Comparison of ENCODE assay signal across 8 cellular contexts in the genomic region with DNA sequence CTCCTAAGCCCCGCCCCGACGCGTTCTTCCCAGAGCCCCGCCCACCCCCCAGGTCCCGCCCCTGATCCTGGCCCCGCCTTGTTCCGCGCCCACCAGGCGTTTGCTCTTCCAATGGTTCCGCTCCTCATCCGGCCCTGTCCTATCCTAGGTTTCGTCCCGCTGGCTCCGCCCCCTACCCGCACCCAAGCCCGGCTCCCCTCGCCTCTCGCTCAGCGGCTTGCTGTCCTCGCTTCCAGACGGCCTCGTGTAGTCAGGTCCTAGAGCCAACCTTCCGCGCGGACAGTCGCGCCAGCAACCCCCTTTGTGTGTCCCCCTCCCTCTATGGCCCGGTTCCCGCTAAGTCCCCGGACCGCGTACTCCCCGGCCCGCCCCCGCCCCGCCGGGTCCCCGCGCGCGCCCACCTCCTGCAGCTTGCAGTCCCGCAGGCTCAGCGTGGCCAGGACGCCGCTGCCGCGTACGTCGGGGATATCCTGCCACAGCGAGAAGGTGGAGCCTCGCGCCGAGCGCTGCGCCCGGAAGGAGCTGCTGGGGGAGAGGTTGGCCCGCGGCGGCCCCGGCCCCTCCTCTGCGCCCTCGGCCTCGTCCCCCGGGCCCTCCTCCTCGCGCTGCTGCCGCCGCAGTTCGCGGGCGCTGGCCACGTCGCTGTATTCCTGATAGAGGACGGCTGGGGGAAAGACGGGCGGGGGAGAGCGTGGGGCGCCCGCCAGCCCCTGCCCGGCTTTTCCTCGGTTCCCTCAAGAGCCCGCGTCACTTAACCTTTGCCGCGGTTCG. TPM values are rescaled to one million over a fixed set of nuclear protein-coding genes. Genes with fewer than 3 reads are reported as not detected.
DNase-seq lines count a peak whose midpoint lies in the region; ATAC-seq, FAIRE-seq and TF ChIP-seq lines count a peak whose summit lies in the region.

No MANE protein-coding gene starts in this region.

- peak; percentile 99 for DNase-seq in COLO668 (lab: John Stamatoyannopoulos, UW; ENCODE audit: unreplicated experiment)
- DNase-seq in HUDEP-2 (lab: John Stamatoyannopoulos, UW; ENCODE audit: unreplicated experiment in 76 of 76), result peak; percentile 56 to 98 (median 95)
- DNase-seq in NOMO-1 treated with DMSO at 0.1 percent for 48 hours (lab: John Stamatoyannopoulos, UW; ENCODE audit: unreplicated experiment), result peak; percentile 98
- peak; percentile 84 for DNase-seq in activated CD8-positive, alpha-beta memory T cell treated with anti-CD3 and anti-CD28 coated beads, Interleukin-2, amount 50 U/mL, for 24 hours (ENCODE audit: extremely low read depth)
- peak; percentile 98 for DNase-seq in endothelial cell of umbilical vein (ENCODE audit: low read depth, low spot score)
- peak; percentile 64 for DNase-seq in middle frontal gyrus (ENCODE audit: extremely low spot score, low spot score)
- DNase-seq in stimulated activated CD8-positive, alpha-beta memory T cell treated with anti-CD3 and anti-CD28 coated beads, Interleukin-15, amount 100 ng/mL, for 48 hours (ENCODE audit: low read depth in 2 of 2), result peak; percentile 88 to 92

- H3K4me1 ChIP-seq in endothelial cell of umbilical vein (ENCODE audit: control insufficient read depth, extremely low read depth, insufficient read depth, low read length), result peaks cover 9% of the 10 kb centered on the region

- no peaks in the 10 kb centered on the region for H3K36me3 ChIP-seq in endothelial cell of umbilical vein (ENCODE audit: control insufficient read depth in 2 of 2, extremely low read depth in 1 of 2, insufficient read depth in 2 of 2, low read length in 2 of 2)

- H3K4me2 ChIP-seq in endothelial cell of umbilical vein (ENCODE audit: insufficient read depth, low read length), result peak overlapping the region; percentile 83

- intact Hi-C loops in endothelial cell of umbilical vein (cut with micrococcal nuclease), result loop anchor here (1.0 to 10.0 kb wide), 6 partner anchors 11 to 238 kb away; a partner anchor contains a TSS

- H3K9me1 ChIP-seq in endothelial cell of umbilical vein (replicated peaks; ENCODE audit: control insufficient read depth, extremely low read depth, insufficient read depth, low read length), result no peaks in the 10 kb centered on the region

- POLR2A ChIA-PET in endothelial cell of umbilical vein (lab: Charles Lee), result interaction anchor here (1.0 to 1.1 kb wide), 2 partner anchors 9 to 11 kb away, joined by 4 to 8 read pairs; no protein-coding TSS in a partner anchor

- peak overlapping the region; percentile 87 for H2AFZ ChIP-seq in endothelial cell of umbilical vein (ENCODE audit: low read depth, low read length)

- no peak for TF ChIP-seq CTCF in endothelial cell of umbilical vein (IDR thresholded peaks at IDR 0.05; ENCODE audit: extremely low read depth in 1 of 2, insufficient read depth in 1 of 2, low read depth in 1 of 2, low read length in 2 of 2)

- H3K79me2 ChIP-seq in endothelial cell of umbilical vein (ENCODE audit: control insufficient read depth, insufficient read depth, low read length), result no peaks in the 10 kb centered on the region

- peak; percentile 76 for TF ChIP-seq POLR2A in endothelial cell of umbilical vein (IDR thresholded peaks at IDR 0.05; ENCODE audit: low read depth, low read length)

- H3K9ac ChIP-seq in endothelial cell of umbilical vein (replicated peaks; ENCODE audit: extremely low read depth, insufficient read depth, low read length), result peak overlapping the region; percentile 71

- BruUV-seq in endothelial cell of umbilical vein (replicated peaks; lab: Mats Ljungman, UMichigan), result no TSS peak

- no peaks in the 10 kb centered on the region for H3K27me3 ChIP-seq in endothelial cell of umbilical vein (ENCODE audit: control insufficient read depth in 2 of 2, insufficient read depth in 2 of 2, low read length in 2 of 2)

- H3K9me3 ChIP-seq in endothelial cell of umbilical vein (replicated peaks; ENCODE audit: control insufficient read depth, insufficient read depth, low read length), result no peaks in the 10 kb centered on the region

- H3K27ac ChIP-seq in endothelial cell of umbilical vein (ENCODE audit: insufficient read depth, low read depth, low read length), result peak overlapping the region; percentile 49

- CTCF ChIA-PET in endothelial cell of umbilical vein (lab: Charles Lee), result interaction anchor here (0.8 to 1.7 kb wide), 6 partner anchors 9 to 157 kb away, joined by 3 to 11 read pairs (median 5); a partner anchor contains a TSS

- peak; percentile 45 for ATAC-seq in GM21367 (IDR thresholded peaks at IDR 0.05; ENCODE audit: unreplicated experiment)

- peak; percentile 96 for FAIRE-seq in endothelial cell of umbilical vein (lab: Jason Lieb, UNC)

- dilution Hi-C loops in endothelial cell of umbilical vein (cut with MboI; ENCODE audit: extremely low pct_ligation_motif_present, low sequenced_read_pairs), result no loop called here

- H3K4me3 ChIP-seq in endothelial cell of umbilical vein (replicated peaks in 1 of 3; ENCODE audit: insufficient read depth in 1 of 3, low read depth in 1 of 3, low read length in 3 of 3), result peak overlapping the region; percentile 41 to 57 (median 50)

- no peaks in the 10 kb centered on the region for H4K20me1 ChIP-seq in endothelial cell of umbilical vein (replicated peaks; ENCODE audit: control insufficient read depth, extremely low read depth, insufficient read depth, low read length)

TF ChIP-seq in endothelial cell of umbilical vein, 7 proteins besides CTCF, POLR2A, EP300 and RAD21:
- TF ChIP-seq POLR2AphosphoS5 (IDR thresholded peaks at IDR 0.05; ENCODE audit: insufficient read depth, low read depth, low read length) (peak; percentile 73), EZH2 (IDR thresholded peaks at IDR 0.05; ENCODE audit: borderline replicate concordance, low read depth, low read length, severe bottlenecking) (no peak)

RNA-seq across cellular contexts. Expression of a gene that starts 5.7 kb away (rescaled TPM):
- 6.2 and 9.2 TPM in 2 replicates for total RNA-seq in endothelial cell of umbilical vein
- polyA plus RNA-seq in endothelial cell of umbilical vein, result 8.0 and 8.4 TPM in 2 replicates
- 5.3 and 7.7 TPM in 2 replicates for polyA plus RNA-seq in endothelial cell of umbilical vein (2011; cell fraction: cytosol; rRNA removed)
- 24.0 and 24.6 TPM in 2 replicates for polyA plus RNA-seq in endothelial cell of umbilical vein (2011; cell fraction: nucleus; rRNA removed)
- polyA plus RNA-seq in endothelial cell of umbilical vein (2012), result 4.1 and 6.9 TPM in 2 replicates
- 4.1 and 5.0 TPM in 2 replicates for polyA minus RNA-seq in endothelial cell of umbilical vein
- 8.6 TPM for polyA minus RNA-seq in endothelial cell of umbilical vein (2011; cell fraction: cytosol; rRNA and poly(A)+ RNA removed)
- 1.9 and 3.3 TPM in 2 replicates for polyA minus RNA-seq in endothelial cell of umbilical vein (2011; cell fraction: nucleus; rRNA and poly(A)+ RNA removed)

RNA-seq across cellular contexts. Expression of a gene that starts 30.3 kb away (rescaled TPM):
- total RNA-seq in endothelial cell of umbilical vein, result 3.7 and 3.9 TPM in 2 replicates
- polyA plus RNA-seq in endothelial cell of umbilical vein, result 4.6 and 5.9 TPM in 2 replicates
- 5.1 and 6.7 TPM in 2 replicates for polyA plus RNA-seq in endothelial cell of umbilical vein (2011; cell fraction: cytosol; rRNA removed)
- 2.1 and 3.9 TPM in 2 replicates for polyA plus RNA-seq in endothelial cell of umbilical vein (2011; cell fraction: nucleus; rRNA removed)
- 4.8 and 5.2 TPM in 2 replicates for polyA plus RNA-seq in endothelial cell of umbilical vein (2012)
- 5.0 and 8.4 TPM in 2 replicates for polyA minus RNA-seq in endothelial cell of umbilical vein
- polyA minus RNA-seq in endothelial cell of umbilical vein (2011; cell fraction: cytosol; rRNA and poly(A)+ RNA removed), result 9.8 TPM
- 3.4 and 4.0 TPM in 2 replicates for polyA minus RNA-seq in endothelial cell of umbilical vein (2011; cell fraction: nucleus; rRNA and poly(A)+ RNA removed)

RNA-seq across cellular contexts. Expression of a gene that starts 50.9 kb away (rescaled TPM):
- 125 and 141 TPM in 2 replicates for total RNA-seq in endothelial cell of umbilical vein
- 147 and 169 TPM in 2 replicates for polyA plus RNA-seq in endothelial cell of umbilical vein
- polyA plus RNA-seq in endothelial cell of umbilical vein (2011; cell fraction: cytosol; rRNA removed), result 95.2 and 120 TPM in 2 replicates
- polyA plus RNA-seq in endothelial cell of umbilical vein (2011; cell fraction: nucleus; rRNA removed), result 126 and 152 TPM in 2 replicates
- polyA plus RNA-seq in endothelial cell of umbilical vein (2012), result 107 and 115 TPM in 2 replicates
- polyA minus RNA-seq in endothelial cell of umbilical vein, result 132 and 164 TPM in 2 replicates
- 42.6 TPM for polyA minus RNA-seq in endothelial cell of umbilical vein (2011; cell fraction: cytosol; rRNA and poly(A)+ RNA removed)
- 47.6 and 68.5 TPM in 2 replicates for polyA minus RNA-seq in endothelial cell of umbilical vein (2011; cell fraction: nucleus; rRNA and poly(A)+ RNA removed)

Comparison
In these comparisons a context has a peak if more than half of its experiments do, and no peak if none do; other contexts are left out.
1. Peak in every context shown above with its lines: DNase-seq, ATAC-seq, H3K4me3 ChIP-seq and H3K27ac ChIP-seq.